ENCODE assay signal across 9 cellular contexts in genomic region chr9:104386425-104387069, GRCh38.
DNase-seq lines count a peak whose midpoint lies in the region; ATAC-seq and TF ChIP-seq lines count a peak whose summit lies in the region.
"Had no signal": no experiment of that assay in that cellular context is flagged by ENCODE, and none has a peak within 500 bp of the region (broad histone marks: within the 10 kb centered on the region; RNA-seq: fewer than 3 reads in every experiment).

No MANE protein-coding gene starts in this region.

- H3K4me1 ChIP-seq in Loucy (ENCODE audit: insufficient read depth, low read length, poor library complexity, severe bottlenecking) (no peaks in the 10 kb centered on the region), spleen (no peaks in the 10 kb centered on the region)

- DNase-seq in EL: peak; percentile 25
- peak; percentile 34 for DNase-seq in RPMI7951 (ENCODE audit: low read depth)
- peak; percentile 80 for DNase-seq in fibroblast of the aortic adventitia (ENCODE audit: low read depth)
- DNase-seq in spleen: no peak
- DNase-seq in activated effector memory CD4-positive, alpha-beta T cell treated with anti-CD3 and anti-CD28 coated beads, Interleukin-2, amount 50 U/mL, for 16 hours: no peak

- no peaks in the 10 kb centered on the region for H4K20me1 ChIP-seq in Loucy (ENCODE audit: insufficient read depth, low read length, poor library complexity, severe bottlenecking)

- H3F3A ChIP-seq in Loucy (ENCODE audit: low read depth): no peaks in the 10 kb centered on the region

- H3K9me2 ChIP-seq in Loucy (replicated peaks; ENCODE audit: low read depth, low read length): no peaks in the 10 kb centered on the region

- no peak overlapping the region for H3K4me3 ChIP-seq in Loucy (ENCODE audit: low read length, poor library complexity, severe bottlenecking)
- H3K4me3 ChIP-seq in fibroblast of the aortic adventitia (ENCODE audit: low read depth, low read length): no peak overlapping the region
- H3K4me3 ChIP-seq in spleen: no peak overlapping the region
- H3K4me3 ChIP-seq: skin epidermis had no signal

- H3K9me3 ChIP-seq in Loucy (ENCODE audit: insufficient read depth, low read depth, low read length) (no peaks in the 10 kb centered on the region), spleen (no peaks in the 10 kb centered on the region)

- ATAC-seq in GM21619 (IDR thresholded peaks at IDR 0.05; ENCODE audit: unreplicated experiment): peak; percentile 69
- no peak for ATAC-seq in stimulated activated memory B cell treated with anti-CD40 and anti-IgM and Interleukin-4, amounts not matched to agents 10 μg/mL and 1 μg/mL and 100 μg/mL, for 72 hours

- H3K27me3 Mint-ChIP-seq in stimulated activated memory B cell treated with anti-CD40 and anti-IgM and Interleukin-4, amounts not matched to agents 10 μg/mL and 1 μg/mL and 100 μg/mL, for 72 hours: no peaks in the 10 kb centered on the region

- no peaks in the 10 kb centered on the region for H3K4me1 Mint-ChIP-seq in stimulated activated memory B cell treated with anti-CD40 and anti-IgM and Interleukin-4, amounts not matched to agents 10 μg/mL and 1 μg/mL and 100 μg/mL, for 72 hours

- no peak overlapping the region for H3K9ac ChIP-seq in Loucy (ENCODE audit: low read depth, low read length, poor library complexity, severe bottlenecking)

- no peak for TF ChIP-seq POLR2A in spleen (IDR thresholded peaks at IDR 0.05)

- TF ChIP-seq CTCF in Loucy (conservative IDR thresholded peaks at IDR 0.05; ENCODE audit: low read length) (peak; percentile 82), fibroblast of the aortic adventitia (IDR thresholded peaks at IDR 0.05; ENCODE audit: insufficient read depth, low read length) (peak; percentile 75), spleen (IDR thresholded peaks at IDR 0.05 in 8 of 11, conservative IDR thresholded peaks at IDR 0.05 in 3 of 11) (peak in 7 of 11 experiments; percentile 16 to 50 (median 36))

- no peak overlapping the region for H3K27ac Mint-ChIP-seq in stimulated activated memory B cell treated with anti-CD40 and anti-IgM and Interleukin-4, amounts not matched to agents 10 μg/mL and 1 μg/mL and 100 μg/mL, for 72 hours

- H2AFZ ChIP-seq in Loucy (ENCODE audit: low read length): no peak overlapping the region

- H3K9me3 Mint-ChIP-seq in stimulated activated memory B cell treated with anti-CD40 and anti-IgM and Interleukin-4, amounts not matched to agents 10 μg/mL and 1 μg/mL and 100 μg/mL, for 72 hours: no peaks in the 10 kb centered on the region

- no peak overlapping the region for H3K27ac ChIP-seq in spleen
- H3K27ac ChIP-seq: skin epidermis had no signal

- no peak overlapping the region for H3K4me2 ChIP-seq in Loucy (ENCODE audit: low read depth, low read length, poor library complexity, severe bottlenecking)

- no peaks in the 10 kb centered on the region for H3K36me3 Mint-ChIP-seq in stimulated activated memory B cell treated with anti-CD40 and anti-IgM and Interleukin-4, amounts not matched to agents 10 μg/mL and 1 μg/mL and 100 μg/mL, for 72 hours

- H3K36me3 ChIP-seq in Loucy (ENCODE audit: insufficient read depth, low read length) (no peaks in the 10 kb centered on the region), spleen (no peaks in the 10 kb centered on the region)

- 4 to 10% (median 6%) methylated on average over 1 of the region's 1 CpG for WGBS in spleen, 5 donors

- no peak overlapping the region for H3K4me3 Mint-ChIP-seq in stimulated activated memory B cell treated with anti-CD40 and anti-IgM and Interleukin-4, amounts not matched to agents 10 μg/mL and 1 μg/mL and 100 μg/mL, for 72 hours

- no peaks in the 10 kb centered on the region for H3K79me2 ChIP-seq in Loucy (ENCODE audit: insufficient read depth, low read length)

- intact Hi-C loops in spleen (cut with DNase I; ENCODE audit: low total_unique reads): no loop called here

- no peaks in the 10 kb centered on the region for H3K27me3 ChIP-seq in Loucy (ENCODE audit: insufficient read depth, low read length, poor library complexity, severe bottlenecking)
- peaks cover 0 to 3% (median 0%) of the 10 kb centered on the region in 7 donors for H3K27me3 ChIP-seq in spleen (replicated peaks in 1 of 7)

Comparison
In these comparisons a context has a peak if more than half of its experiments do, and no peak if none do; other contexts are left out.
1. DNase-seq: peak in EL (single experiment), RPMI7951 (single experiment) and fibroblast of the aortic adventitia (single experiment); none in spleen (single experiment) and activated effector memory CD4-positive, alpha-beta T cell treated with anti-CD3 and anti-CD28 coated beads, Interleukin-2, amount 50 U/mL, for 16 hours (single experiment).
2. Peak in every context shown above with its lines, with median percentiles within 50 percentile points of each other: CTCF ChIP-seq.